Comparison of ENCODE assay signal across 3 cellular contexts in the genomic region with DNA sequence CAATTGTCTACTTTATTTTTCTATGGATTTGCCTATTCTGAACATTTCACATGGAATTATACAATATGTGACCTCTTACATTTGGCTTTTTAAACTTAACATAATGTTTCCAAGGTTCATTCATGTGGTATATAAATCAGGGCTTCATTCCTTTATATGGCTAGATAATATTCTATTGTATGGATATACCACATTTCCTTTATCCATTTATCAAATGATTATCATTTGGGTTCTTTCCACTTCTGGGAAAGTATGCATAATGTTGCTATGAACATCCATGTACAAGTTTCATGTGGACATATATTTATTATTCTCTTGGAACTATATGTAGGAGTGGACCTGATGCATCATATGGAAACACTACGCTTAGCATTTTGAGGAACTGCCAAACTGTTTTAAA.
"Had no signal": no experiment of that assay in that cellular context is flagged by ENCODE, and none has a peak within 500 bp of the region (broad histone marks: within the 10 kb centered on the region; RNA-seq: fewer than 3 reads in every experiment).

No MANE protein-coding gene starts in this region.

- H2AFZ ChIP-seq: GM23338 had no signal

- ATAC-seq: GM23338 had no signal

- H3K4me3 ChIP-seq: GM23338 had no signal

- DNase-seq: H9, HCEC 1CT had no signal

- H3K4me2 ChIP-seq: GM23338 had no signal
